8 cellular contexts compared by ENCODE assay signal in genomic region chr19:40523322-40524047, GRCh38. TPM values are rescaled to one million over a fixed set of nuclear protein-coding genes. Genes with fewer than 3 reads are reported as not detected.
DNase-seq lines count a peak whose midpoint lies in the region; ATAC-seq and TF ChIP-seq lines count a peak whose summit lies in the region.

No MANE protein-coding gene starts in this region.

- no peaks in the 10 kb centered on the region for H3K9me3 ChIP-seq in OCI-LY3 (ENCODE audit: insufficient read depth, low read length)
- no peaks in the 10 kb centered on the region for H3K9me3 ChIP-seq in gastroesophageal sphincter

- H3K9ac ChIP-seq in OCI-LY3 (ENCODE audit: low read length) = no peak overlapping the region

- H3K27ac ChIP-seq in OCI-LY3 (ENCODE audit: low read length) (no peak overlapping the region), gastroesophageal sphincter (no peak overlapping the region)

- H3K36me3 ChIP-seq in OCI-LY3 (replicated peaks; ENCODE audit: low read depth, low read length) (no peaks in the 10 kb centered on the region), gastroesophageal sphincter (no peaks in the 10 kb centered on the region)

- no peaks in the 10 kb centered on the region for H4K20me1 ChIP-seq in OCI-LY3 (ENCODE audit: insufficient read depth, low read length)

- peak; percentile 72 for TF ChIP-seq RAD21 in Ishikawa (IDR thresholded peaks at IDR 0.05; ENCODE audit: low read depth)

- DNase-seq in DMS 273 treated with DMSO at 0.1 percent for 48 hours (lab: John Stamatoyannopoulos, UW) = peak; percentile 33
- peak; percentile 68 to 75 for DNase-seq in activated T-cell treated with anti-CD3 and anti-CD28 coated beads, Interleukin-2, amount 50 U/mL, for 48 hours
- DNase-seq in putamen (ENCODE audit: low spot score) = peak; percentile 29
- DNase-seq in hippocampal formation (lab: John Stamatoyannopoulos, UW) = no peak

- ATAC-seq in gastroesophageal sphincter = peak; percentile 51
- no peak for ATAC-seq in HG03432 (IDR thresholded peaks at IDR 0.05; ENCODE audit: unreplicated experiment)

- H3K4me3 ChIP-seq in OCI-LY3 (ENCODE audit: low read length) (peak overlapping the region; percentile 65), gastroesophageal sphincter (no peak overlapping the region)

- H2AFZ ChIP-seq in OCI-LY3 (ENCODE audit: low read depth, low read length) = peak overlapping the region; percentile 96

- WGBS in gastroesophageal sphincter (ENCODE audit: low coverage in 1 of 2), 2 donors = 69 to 83% methylated on average over 3 to 9 of the region's 17 CpGs

- H3K79me2 ChIP-seq in OCI-LY3 (ENCODE audit: low read length) = no peaks in the 10 kb centered on the region

- TF ChIP-seq POLR2A in gastroesophageal sphincter (IDR thresholded peaks at IDR 0.05) = no peak

- H3K27me3 ChIP-seq in OCI-LY3 (ENCODE audit: low read depth, low read length) (0 out of 2 replicates have a peak, but pooled peaks cover 4% of the 10 kb centered on the region), gastroesophageal sphincter (peaks cover 21% of the 10 kb centered on the region)

- H3K4me1 ChIP-seq in OCI-LY3 (ENCODE audit: low read length) (peaks cover 2% of the 10 kb centered on the region), gastroesophageal sphincter (peaks cover 0 to 15% (median 0%) of the 10 kb centered on the region in 3 donors)

- TF ChIP-seq EP300 in Ishikawa (IDR thresholded peaks at IDR 0.05; ENCODE audit: borderline replicate concordance) (no peak), gastroesophageal sphincter (IDR thresholded peaks at IDR 0.05) (no peak)

- H3K4me2 ChIP-seq in OCI-LY3 (ENCODE audit: low read length) = peak overlapping the region; percentile 70

- TF ChIP-seq CTCF in OCI-LY3 (IDR thresholded peaks at IDR 0.05; ENCODE audit: low read depth, low read length) (peak; percentile 88), gastroesophageal sphincter (IDR thresholded peaks at IDR 0.05) (peak in 1 of 4 experiments; percentile 41)

TF ChIP-seq in Ishikawa, 13 proteins besides CTCF, POLR2A, EP300 and RAD21:
- TF ChIP-seq TCF12 (IDR thresholded peaks at IDR 0.05; ENCODE audit: low read depth) = no peak
- TF ChIP-seq, protein P1, sequence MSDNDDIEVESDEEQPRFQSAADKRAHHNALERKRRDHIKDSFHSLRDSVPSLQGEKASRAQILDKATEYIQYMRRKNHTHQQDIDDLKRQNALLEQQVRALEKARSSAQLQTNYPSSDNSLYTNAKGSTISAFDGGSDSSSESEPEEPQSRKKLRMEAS (IDR thresholded peaks at IDR 0.05) = peak; percentile 56; the same call in 1 of the 2 replicates
- TF ChIP-seq NFIC (IDR thresholded peaks at IDR 0.05) = peak; percentile 67
- no peak for TF ChIP-seq EGR1 (IDR thresholded peaks at IDR 0.05)
- no peak for TF ChIP-seq CEBPB (IDR thresholded peaks at IDR 0.05)
- no peak for TF ChIP-seq TEAD4 (IDR thresholded peaks at IDR 0.05)
- TF ChIP-seq CREB1 (IDR thresholded peaks at IDR 0.05; ENCODE audit: low read depth) = no peak
- TF ChIP-seq USF1 (IDR thresholded peaks at IDR 0.05) = no peak
- TF ChIP-seq TAF1 (IDR thresholded peaks at IDR 0.05; ENCODE audit: low read depth) = no peak
- TF ChIP-seq FOXM1 (IDR thresholded peaks at IDR 0.05; ENCODE audit: borderline replicate concordance, low read depth) = no peak
- 0 out of 2 replicates have a peak, but pooled peaks have one; percentile 47 for TF ChIP-seq YY1 (IDR thresholded peaks at IDR 0.05; ENCODE audit: low read depth)
- TF ChIP-seq ZBTB7A (IDR thresholded peaks at IDR 0.05; ENCODE audit: low read depth) = no peak

RNA-seq across cellular contexts. Expression of gene SHKBP1, which starts 53.2 kb away (rescaled TPM):
- 10 to 100 TPM; 30.3 to 50.1 (median 37.7) TPM for total RNA-seq in gastroesophageal sphincter

RNA-seq across cellular contexts. Expression of gene SPTBN4, which starts 56.7 kb away (rescaled TPM):
- total RNA-seq in gastroesophageal sphincter = 1 to 10 TPM; 4.7 to 9.4 (median 5.9) TPM

RNA-seq across cellular contexts. Expression of gene BLVRB, which starts 57.9 kb away (rescaled TPM):
- 100 to 1,000 TPM; 146 to 209 (median 164) TPM for total RNA-seq in gastroesophageal sphincter

Comparison
In these comparisons a context has a peak if more than half of its experiments do, and no peak if none do; other contexts are left out.
1. DNase-seq: peak in DMS 273 treated with DMSO at 0.1 percent for 48 hours (single experiment), activated T-cell treated with anti-CD3 and anti-CD28 coated beads, Interleukin-2, amount 50 U/mL, for 48 hours (2 of 2) and putamen (single experiment); none in hippocampal formation (0 of 2).